ENCODE assay signal across 8 cellular contexts in genomic region chr16:68538880-68539701, GRCh38. TPM values are rescaled to one million over a fixed set of nuclear protein-coding genes. Genes with fewer than 3 reads are reported as not detected.
DNase-seq lines count a peak whose midpoint lies in the region; ATAC-seq and TF ChIP-seq lines count a peak whose summit lies in the region.

ZFP90 (plus strand) TSS chr16:68539291; CDS start chr16:68539793, 502 bp downstream.

- no peaks in the 10 kb centered on the region for H3K9me3 ChIP-seq in CD8-positive, alpha-beta memory T cell (ENCODE audit: low read length)

- H3K9me3 Mint-ChIP-seq in CD8-positive, alpha-beta memory T cell: no peaks in the 10 kb centered on the region
- H3K9me3 Mint-ChIP-seq in activated CD8-positive, alpha-beta memory T cell treated with anti-CD3 and anti-CD28 coated beads, Interleukin-2, amount 10 ng/mL, durations not matched to agents 7 days and 5 days (ENCODE audit: low read depth): peaks cover 15% of the 10 kb centered on the region
- peaks cover 9% of the 10 kb centered on the region for H3K9me3 Mint-ChIP-seq in mesothelial cell of epicardium

- H3K4me1 Mint-ChIP-seq in CD8-positive, alpha-beta memory T cell: peaks cover 22 to 34% (median 33%) of the 10 kb centered on the region in 3 donors
- peaks cover 16% of the 10 kb centered on the region for H3K4me1 Mint-ChIP-seq in activated CD8-positive, alpha-beta memory T cell treated with anti-CD3 and anti-CD28 coated beads, Interleukin-2, amount 10 ng/mL, durations not matched to agents 7 days and 5 days
- peaks cover 11% of the 10 kb centered on the region for H3K4me1 Mint-ChIP-seq in mesothelial cell of epicardium

- H3K36me3 Mint-ChIP-seq in CD8-positive, alpha-beta memory T cell: peaks cover 10 to 46% (median 19%) of the 10 kb centered on the region in 3 donors
- peaks cover 48% of the 10 kb centered on the region for H3K36me3 Mint-ChIP-seq in activated CD8-positive, alpha-beta memory T cell treated with anti-CD3 and anti-CD28 coated beads, Interleukin-2, amount 10 ng/mL, durations not matched to agents 7 days and 5 days
- H3K36me3 Mint-ChIP-seq in mesothelial cell of epicardium: peaks cover 26% of the 10 kb centered on the region

- DNase-seq in CD8-positive, alpha-beta memory T cell: peak; percentile 76 to 87 (median 83)
- DNase-seq in HS-5 (ENCODE audit: low read depth) (peak; percentile 46), NOMO-1 (lab: John Stamatoyannopoulos, UW; ENCODE audit: unreplicated experiment in 2 of 2) (peak; percentile 76 to 88), mesothelial cell of epicardium (ENCODE audit: low spot score in 2 of 2, unreplicated experiment in 2 of 2) (peak; percentile 83 to 90)
- peak; percentile 91 for DNase-seq in activated CD8-positive, alpha-beta memory T cell treated with anti-CD3 and anti-CD28 coated beads, Interleukin-2, amount 10 ng/mL, durations not matched to agents 7 days and 5 days
- peak; percentile 63 to 71 for DNase-seq in stimulated activated CD8-positive, alpha-beta memory T cell treated with anti-CD3 and anti-CD28 coated beads, Interleukin-15, amount 100 ng/mL, for 4 hours (ENCODE audit: low read depth in 2 of 2)

- no peaks in the 10 kb centered on the region for H3K27me3 ChIP-seq in CD8-positive, alpha-beta memory T cell (ENCODE audit: insufficient read depth, low read length, poor library complexity, severe bottlenecking)

- no peaks in the 10 kb centered on the region for H3K27me3 Mint-ChIP-seq in CD8-positive, alpha-beta memory T cell
- no peaks in the 10 kb centered on the region for H3K27me3 Mint-ChIP-seq in activated CD8-positive, alpha-beta memory T cell treated with anti-CD3 and anti-CD28 coated beads, Interleukin-2, amount 10 ng/mL, durations not matched to agents 7 days and 5 days
- H3K27me3 Mint-ChIP-seq in mesothelial cell of epicardium (ENCODE audit: low read depth): no peaks in the 10 kb centered on the region

- H3K4me3 ChIP-seq in CD8-positive, alpha-beta memory T cell (ENCODE audit: low read length): peak within 1 kb of the TSS; percentile 89

- H3K27ac Mint-ChIP-seq in CD8-positive, alpha-beta memory T cell: peak within 1 kb of the TSS; percentile 96 to 100 (median 100)
- peak within 1 kb of the TSS; percentile 99 for H3K27ac Mint-ChIP-seq in activated CD8-positive, alpha-beta memory T cell treated with anti-CD3 and anti-CD28 coated beads, Interleukin-2, amount 10 ng/mL, durations not matched to agents 7 days and 5 days
- H3K27ac Mint-ChIP-seq in mesothelial cell of epicardium: peak within 1 kb of the TSS; percentile 94

- POLR2A ChIA-PET in CD8-positive, alpha-beta memory T cell (lab: Charles Lee): interaction anchor here (0.5 to 1.3 kb wide), 4 partner anchors 9 to 415 kb away, joined by 3 to 5 read pairs (median 4); no protein-coding TSS in a partner anchor

- H3K4me1 ChIP-seq in CD8-positive, alpha-beta memory T cell (ENCODE audit: insufficient read depth, low read length): peaks cover 13% of the 10 kb centered on the region

- CTCF ChIA-PET in CD8-positive, alpha-beta memory T cell (lab: Charles Lee): interaction anchor here (0.9 to 5.1 kb wide), 4 partner anchors 11 to 308 kb away, joined by 3 to 27 read pairs (median 12); no protein-coding TSS in a partner anchor
- CTCF ChIA-PET in activated CD8-positive, alpha-beta memory T cell treated with anti-CD3 and anti-CD28 coated beads, Interleukin-2, amount 10 ng/mL, durations not matched to agents 7 days and 5 days (lab: Charles Lee): interaction anchor here (0.8 to 4.2 kb wide), 5 partner anchors 10 to 566 kb away, joined by 3 to 38 read pairs (median 4); partner anchors contain the start of gene HAS3

- in situ Hi-C loops in endometrial microvascular endothelial cells (cut with HindIII; ENCODE audit: inconsistent ontology term, low pct_unique_long_range_greater_than_20kb, low sequenced_read_pairs): no loop called here

- peak within 1 kb of the TSS; percentile 80 for H3K27ac ChIP-seq in CD8-positive, alpha-beta memory T cell (ENCODE audit: low read depth, low read length)

- peak; percentile 78 for ATAC-seq in GM19468 (IDR thresholded peaks at IDR 0.05; ENCODE audit: extremely low read depth, unreplicated experiment)
- peak; percentile 97 for ATAC-seq in activated CD8-positive, alpha-beta memory T cell treated with anti-CD3 and anti-CD28 coated beads, Interleukin-2, amount 10 ng/mL, durations not matched to agents 7 days and 5 days

- H3K4me3 Mint-ChIP-seq in CD8-positive, alpha-beta memory T cell: peak within 1 kb of the TSS; percentile 93 to 100 (median 99)
- peak within 1 kb of the TSS; percentile 100 for H3K4me3 Mint-ChIP-seq in activated CD8-positive, alpha-beta memory T cell treated with anti-CD3 and anti-CD28 coated beads, Interleukin-2, amount 10 ng/mL, durations not matched to agents 7 days and 5 days
- peak within 1 kb of the TSS; percentile 97 for H3K4me3 Mint-ChIP-seq in mesothelial cell of epicardium

- no peaks in the 10 kb centered on the region for H3K36me3 ChIP-seq in CD8-positive, alpha-beta memory T cell (ENCODE audit: insufficient read depth, low read length)

- TF ChIP-seq CTCF in mesothelial cell of epicardium (IDR thresholded peaks at IDR 0.05; ENCODE audit: unreplicated experiment): no peak

RNA-seq across cellular contexts. Expression of gene ZFP90, which starts in this region (rescaled TPM):
- 10 to 100 TPM; 22.4 to 24.3 TPM for total RNA-seq in CD8-positive, alpha-beta memory T cell
- polyA plus RNA-seq in CD8-positive, alpha-beta memory T cell: 24.0 TPM
- 10 to 100 TPM; 28.8 to 32.1 TPM for total RNA-seq in activated CD8-positive, alpha-beta memory T cell treated with anti-CD3 and anti-CD28 coated beads, Interleukin-2, amount 10 ng/mL, durations not matched to agents 7 days and 5 days
- 28.2 TPM for total RNA-seq in endometrial microvascular endothelial cells (ENCODE audit: inconsistent ontology term)
- total RNA-seq in mesothelial cell of epicardium: 40.3 to 45.2 TPM (median 41.6 TPM) in 3 replicates

Comparison
In these comparisons a context has a peak if more than half of its experiments do, and no peak if none do; other contexts are left out.
1. Peak in every context shown above with its lines: DNase-seq, ATAC-seq, H3K4me3 ChIP-seq and H3K27ac ChIP-seq.